ENCODE assay signal across 21 cellular contexts in the genomic region with DNA sequence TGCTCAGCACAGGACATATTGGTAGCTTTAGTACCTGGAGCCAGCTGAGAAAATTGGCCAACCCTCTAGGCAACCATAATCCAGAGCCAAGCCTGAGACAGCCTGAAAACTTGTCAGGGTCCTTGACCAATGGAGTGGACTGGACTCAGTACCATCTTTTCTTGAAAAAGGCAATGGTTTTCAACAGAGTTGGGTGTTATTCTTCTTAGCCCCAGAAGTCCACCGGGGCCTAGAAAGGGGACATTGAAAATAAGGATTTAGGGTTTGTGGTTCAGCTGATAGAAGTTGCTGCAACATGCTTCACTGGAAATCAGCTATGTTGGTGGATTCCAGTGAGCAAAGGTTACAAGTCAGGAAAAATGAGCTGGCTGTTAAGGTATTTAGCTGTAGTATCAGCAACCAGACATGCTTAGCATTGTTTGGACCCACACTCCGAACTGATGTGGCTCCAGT. TPM values are rescaled to one million over a fixed set of nuclear protein-coding genes. Genes with fewer than 3 reads are reported as not detected.
A peak's percentile ranks its signal among the peaks of the same experiment; 100 is the strongest.
DNase-seq lines count a peak whose midpoint lies in the region; ATAC-seq and TF ChIP-seq lines count a peak whose summit lies in the region.
"Had no signal": no experiment of that assay in that cellular context is flagged by ENCODE, and none has a peak within 500 bp of the region (broad histone marks: within the 10 kb centered on the region; RNA-seq: fewer than 3 reads in every experiment).

No MANE protein-coding gene starts in this region.

- ATAC-seq in HG03457 (IDR thresholded peaks at IDR 0.05; ENCODE audit: unreplicated experiment) (no peak), GM18502 (IDR thresholded peaks at IDR 0.05; ENCODE audit: poor library complexity, unreplicated experiment) (no peak)
- ATAC-seq: CD8-positive, alpha-beta T cell; foreskin keratinocyte had no signal

- H3K4me3 Mint-ChIP-seq in nephron: no peak overlapping the region
- H3K4me3 Mint-ChIP-seq: CD8-positive, alpha-beta T cell; neural crest cell had no signal

- TF ChIP-seq EP300 in suprapubic skin (IDR thresholded peaks at IDR 0.05): no peak

- H3K36me3 ChIP-seq in adipocyte (ENCODE audit: control insufficient read depth, insufficient read depth, low read length, severe bottlenecking): no peaks in the 10 kb centered on the region
- no peaks in the 10 kb centered on the region for H3K36me3 ChIP-seq in suprapubic skin
- H3K36me3 ChIP-seq: colonic mucosa had no signal

- no peaks in the 10 kb centered on the region for H3K9me3 Mint-ChIP-seq in nephron
- H3K9me3 Mint-ChIP-seq: CD8-positive, alpha-beta T cell had no signal

- no peaks in the 10 kb centered on the region for H3K9me3 ChIP-seq in adipocyte (ENCODE audit: control insufficient read depth, low read length)
- no peaks in the 10 kb centered on the region for H3K9me3 ChIP-seq in suprapubic skin
- H3K9me3 ChIP-seq: colonic mucosa had no signal

- no peaks in the 10 kb centered on the region for H3K27me3 Mint-ChIP-seq in nephron (ENCODE audit: low read depth)

- no peak overlapping the region for H3K4me3 ChIP-seq in adipocyte (ENCODE audit: low read length)
- no peak overlapping the region for H3K4me3 ChIP-seq in fibroblast of the aortic adventitia (ENCODE audit: low read depth, low read length)
- H3K4me3 ChIP-seq in suprapubic skin: no peak overlapping the region
- H3K4me3 ChIP-seq: colonic mucosa had no signal

- peaks cover 8% of the 10 kb centered on the region for H3K4me1 ChIP-seq in adipocyte (ENCODE audit: control insufficient read depth, insufficient read depth, low read length)
- H3K4me1 ChIP-seq in suprapubic skin: no peaks in the 10 kb centered on the region
- H3K4me1 ChIP-seq: colonic mucosa, foreskin keratinocyte had no signal

- no peaks in the 10 kb centered on the region for H3K4me1 Mint-ChIP-seq in nephron
- H3K4me1 Mint-ChIP-seq: neural crest cell had no signal

- peaks cover 5% of the 10 kb centered on the region for H3K36me3 Mint-ChIP-seq in nephron (ENCODE audit: low read depth)
- H3K36me3 Mint-ChIP-seq: CD8-positive, alpha-beta T cell had no signal

- no peaks in the 10 kb centered on the region for H3K27me3 ChIP-seq in adipocyte (replicated peaks; ENCODE audit: control insufficient read depth, insufficient read depth, low read length)
- H3K27me3 ChIP-seq in suprapubic skin: no peaks in the 10 kb centered on the region
- H3K27me3 ChIP-seq: colonic mucosa, foreskin keratinocyte had no signal

- TF ChIP-seq POLR2A in erythroblast (IDR thresholded peaks at IDR 0.05; ENCODE audit: low read length) (no peak), suprapubic skin (IDR thresholded peaks at IDR 0.05) (no peak)

- DNase-seq in AG20443 (ENCODE audit: low spot score) (peak; percentile 39), adipocyte (ENCODE audit: low read depth) (peak; percentile 71), fibroblast of the aortic adventitia (ENCODE audit: low read depth) (peak; percentile 36), erythroblast (lab: John Stamatoyannopoulos, UW) (no peak), suprapubic skin (ENCODE audit: low spot score in 2 of 2) (no peak)
- DNase-seq: activated CD4-positive, alpha-beta T cell treated with anti-CD3 and anti-CD28 coated beads for 4 hours; amygdala; CD8-positive, alpha-beta T cell; colonic mucosa; NCI-H1417 treated with DMSO at 0.1 percent for 48 hours; NCI-H2171 treated with DMSO at 0.1 percent for 48 hours; NCI-H748 treated with DMSO at 0.1 percent for 48 hours; Right ventricle myocardium superior; stimulated activated CD4-positive, alpha-beta T cell treated with anti-CD3 and anti-CD28 coated beads, Interleukin-12 subunit alpha, Interleukin-12 subunit beta, amount 100 ng/mL, for 4 hours; substantia nigra; SW 1271 had no signal

- WGBS in suprapubic skin: 92% methylated on average over 2 of the region's 2 CpGs

- H3K9ac ChIP-seq in adipocyte (ENCODE audit: low read length): no peak overlapping the region

- H3K27ac ChIP-seq in suprapubic skin: no peak overlapping the region
- H3K27ac ChIP-seq: colonic mucosa, foreskin keratinocyte had no signal

- H3K27ac Mint-ChIP-seq in nephron: peak overlapping the region; percentile 84 to 94 (median 91)
- H3K27ac Mint-ChIP-seq: CD8-positive, alpha-beta T cell had no signal

- TF ChIP-seq CTCF in fibroblast of the aortic adventitia (IDR thresholded peaks at IDR 0.05; ENCODE audit: insufficient read depth, low read length): no peak
- TF ChIP-seq CTCF in nephron (IDR thresholded peaks at IDR 0.05; ENCODE audit: unreplicated experiment in 3 of 3): no peak
- TF ChIP-seq CTCF in suprapubic skin (IDR thresholded peaks at IDR 0.05): no peak

RNA-seq across cellular contexts. Expression of gene CNOT11, which starts 22.1 kb away (rescaled TPM):
- 13.7 and 48.4 TPM in 2 replicates for total RNA-seq in fibroblast of the aortic adventitia (ENCODE audit: low replicate concordance)
- total RNA-seq in suprapubic skin: 10 to 100 TPM; 24.9 to 32.7 (median 28.6) TPM

Comparison
In these comparisons a context has a peak if more than half of its experiments do, and no peak if none do; other contexts are left out.
1. DNase-seq: peak in AG20443 (single experiment), adipocyte (single experiment) and fibroblast of the aortic adventitia (single experiment); none in erythroblast (0 of 2) and suprapubic skin (0 of 2).